8 cellular contexts compared by ENCODE assay signal in the genomic region with DNA sequence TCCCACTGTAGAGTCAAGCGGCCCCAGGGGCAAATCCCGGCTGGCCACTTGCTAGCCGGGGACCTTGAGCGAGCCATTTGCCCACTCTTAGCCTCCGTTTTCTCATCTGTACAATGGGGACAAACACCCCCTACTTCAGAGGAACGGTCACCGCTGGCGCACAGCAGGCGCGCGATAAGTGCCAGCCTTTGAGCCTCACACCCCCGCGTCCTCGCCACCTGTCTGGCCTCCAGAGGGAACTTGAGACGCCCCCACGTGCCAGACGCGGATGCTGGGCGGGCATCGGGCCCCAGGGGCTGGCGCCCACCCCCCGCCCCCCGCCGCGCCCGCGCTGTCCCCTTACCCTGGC.
DNase-seq lines count a peak whose midpoint lies in the region; ATAC-seq and TF ChIP-seq lines count a peak whose summit lies in the region.

No MANE protein-coding gene starts in this region.

- POLR2A ChIA-PET in activated CD4-positive, alpha-beta memory T cell treated with anti-CD3 and anti-CD28 coated beads for 36 hours (lab: Charles Lee): interaction anchor here (0.6 to 1.2 kb wide), 2 partner anchors 57 to 253 kb away, joined by 3 read pairs; a partner anchor contains a TSS

- no peaks in the 10 kb centered on the region for H3K36me3 Mint-ChIP-seq in activated CD4-positive, alpha-beta memory T cell treated with anti-CD3 and anti-CD28 coated beads for 36 hours

- H3K4me1 ChIP-seq in tibial artery: peaks cover 0 to 19% (median 11%) of the 10 kb centered on the region in 4 donors

- ATAC-seq in HG03039 (IDR thresholded peaks at IDR 0.05; ENCODE audit: unreplicated experiment) (no peak), GM18867 (IDR thresholded peaks at IDR 0.05; ENCODE audit: unreplicated experiment) (no peak)

- no peaks in the 10 kb centered on the region for H3K36me3 ChIP-seq in tibial artery

- H3K27ac Mint-ChIP-seq in activated CD4-positive, alpha-beta memory T cell treated with anti-CD3 and anti-CD28 coated beads for 36 hours: no peak overlapping the region

- peaks cover 2% of the 10 kb centered on the region for H3K4me1 Mint-ChIP-seq in activated CD4-positive, alpha-beta memory T cell treated with anti-CD3 and anti-CD28 coated beads for 36 hours (ENCODE audit: low read depth)

- peak; percentile 32 for DNase-seq in activated CD4-positive, alpha-beta T cell treated with anti-CD3 and anti-CD28 coated beads for 48 hours
- DNase-seq in activated CD4-positive, alpha-beta T cell treated with anti-CD3 and anti-CD28 coated beads for 1 hour: no peak
- DNase-seq in activated CD4-positive, alpha-beta memory T cell treated with anti-CD3 and anti-CD28 coated beads for 36 hours: peak; percentile 30
- DNase-seq in tibial artery (no peak), occipital lobe (lab: John Stamatoyannopoulos, UW) (no peak)

- TF ChIP-seq CTCF in tibial artery (IDR thresholded peaks at IDR 0.05): no peak

- CTCF ChIA-PET in activated CD4-positive, alpha-beta memory T cell treated with anti-CD3 and anti-CD28 coated beads for 36 hours (lab: Charles Lee): no interaction called here

- peak overlapping the region; percentile 61 for H3K4me3 Mint-ChIP-seq in activated CD4-positive, alpha-beta memory T cell treated with anti-CD3 and anti-CD28 coated beads for 36 hours

- H3K9me3 Mint-ChIP-seq in activated CD4-positive, alpha-beta memory T cell treated with anti-CD3 and anti-CD28 coated beads for 36 hours: no peaks in the 10 kb centered on the region

- intact Hi-C loops in activated CD4-positive, alpha-beta memory T cell treated with anti-CD3 and anti-CD28 coated beads for 36 hours (cut with micrococcal nuclease): no loop called here
- intact Hi-C loops in tibial artery (cut with DNase I; ENCODE audit: low total_unique reads): loop anchor here (10.0 kb wide), 1 partner anchor 258 kb away; no protein-coding TSS in a partner anchor

- H3K4me3 ChIP-seq in iPS-18c (ENCODE audit: insufficient read depth, low read depth, low read length) (peak overlapping the region; percentile 31), tibial artery (peak overlapping the region; percentile 46 to 55)

- H3K9me3 ChIP-seq in iPS-18c (ENCODE audit: control insufficient read depth, insufficient read depth, low read length): peaks cover 2% of the 10 kb centered on the region
- no peaks in the 10 kb centered on the region for H3K9me3 ChIP-seq in tibial artery

- H3K27me3 Mint-ChIP-seq in activated CD4-positive, alpha-beta memory T cell treated with anti-CD3 and anti-CD28 coated beads for 36 hours: no peaks in the 10 kb centered on the region

- H3K27ac ChIP-seq in tibial artery: peak overlapping the region in 1 of 2 donors; percentile 2

- H3K27me3 ChIP-seq in tibial artery: peaks cover 0 to 15% of the 10 kb centered on the region in 2 donors

Comparison
In these comparisons a context has a peak if more than half of its experiments do, and no peak if none do; other contexts are left out.
1. DNase-seq: peak in activated CD4-positive, alpha-beta T cell treated with anti-CD3 and anti-CD28 coated beads for 48 hours (single experiment) and activated CD4-positive, alpha-beta memory T cell treated with anti-CD3 and anti-CD28 coated beads for 36 hours (single experiment); none in activated CD4-positive, alpha-beta T cell treated with anti-CD3 and anti-CD28 coated beads for 1 hour (single experiment), tibial artery (0 of 2) and occipital lobe (single experiment).